1 cellular context compared by ENCODE assay signal in the genomic region with DNA sequence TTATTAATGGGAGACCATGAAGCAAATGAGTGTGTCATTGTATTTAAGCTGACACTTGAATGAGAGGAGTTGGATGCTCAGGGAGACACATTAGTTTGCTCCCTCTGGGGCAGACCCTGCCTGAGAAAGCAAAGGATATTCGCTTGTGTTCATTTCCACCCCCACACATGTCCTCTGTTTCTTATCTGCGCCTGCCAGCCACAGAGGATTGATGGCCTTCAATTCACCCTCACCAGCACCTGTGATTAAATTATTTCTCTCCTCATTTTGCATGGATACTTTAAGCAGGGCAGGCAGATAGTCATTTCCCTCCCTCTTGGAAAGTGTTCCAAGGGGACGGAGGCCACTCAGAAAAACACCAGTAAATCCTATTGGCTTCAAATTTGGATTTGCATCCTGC.
TF ChIP-seq lines count a peak whose summit lies in the region.

No MANE protein-coding gene starts in this region.

TF ChIP-seq in K562, 482 proteins besides CTCF, POLR2A, EP300 and RAD21 (continued from another document):
- TF ChIP-seq MEIS2 (IDR thresholded peaks at IDR 0.05; ENCODE audit: partially characterized antibody) (peak; percentile 63), PKNOX1 (IDR thresholded peaks at IDR 0.05) (peak; percentile 52; the same call in 1 of the 2 replicates)
